11 cellular contexts compared by ENCODE assay signal in genomic region chr5:76952795-76953536, GRCh38. TPM values are rescaled to one million over a fixed set of nuclear protein-coding genes. Genes with fewer than 3 reads are reported as not detected.
DNase-seq lines count a peak whose midpoint lies in the region; ATAC-seq, FAIRE-seq and TF ChIP-seq lines count a peak whose summit lies in the region.
"Had no signal": no experiment of that assay in that cellular context is flagged by ENCODE, and none has a peak within 500 bp of the region (broad histone marks: within the 10 kb centered on the region; RNA-seq: fewer than 3 reads in every experiment).

A gene with protein sequence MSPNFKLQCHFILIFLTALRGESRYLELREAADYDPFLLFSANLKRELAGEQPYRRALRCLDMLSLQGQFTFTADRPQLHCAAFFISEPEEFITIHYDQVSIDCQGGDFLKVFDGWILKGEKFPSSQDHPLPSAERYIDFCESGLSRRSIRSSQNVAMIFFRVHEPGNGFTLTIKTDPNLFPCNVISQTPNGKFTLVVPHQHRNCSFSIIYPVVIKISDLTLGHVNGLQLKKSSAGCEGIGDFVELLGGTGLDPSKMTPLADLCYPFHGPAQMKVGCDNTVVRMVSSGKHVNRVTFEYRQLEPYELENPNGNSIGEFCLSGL (plus strand): TSS chr5:76953045. CDS start chr5:76953135, 90 bp downstream.

- H3K36me3 ChIP-seq in SJSA1 (no peaks in the 10 kb centered on the region), pancreas (no peaks in the 10 kb centered on the region)

- H3K36me3 Mint-ChIP-seq in Calu3 (ENCODE audit: insufficient read depth, unreplicated experiment) (no peaks in the 10 kb centered on the region), progenitor cell of endocrine pancreas (ENCODE audit: insufficient read depth) (no peaks in the 10 kb centered on the region)

- FAIRE-seq in GM12891 (lab: Jason Lieb, UNC): no peak
- no peak for FAIRE-seq in pancreas (lab: Jason Lieb, UNC)

- no peak within 1 kb of the TSS for H3K27ac Mint-ChIP-seq in Calu3 (ENCODE audit: unreplicated experiment)
- H3K27ac Mint-ChIP-seq in progenitor cell of endocrine pancreas: no peak within 1 kb of the TSS

- H3K27ac ChIP-seq in SJSA1 (no peak within 1 kb of the TSS), right cardiac atrium (ENCODE audit: low read length) (peak within 1 kb of the TSS; percentile 5), pancreas (no peak within 1 kb of the TSS)

- H3K9me3 Mint-ChIP-seq in Calu3 (ENCODE audit: low read depth, unreplicated experiment): no peaks in the 10 kb centered on the region
- H3K9me3 Mint-ChIP-seq in progenitor cell of endocrine pancreas (ENCODE audit: low read depth): no peaks in the 10 kb centered on the region

- 22% methylated on average over 23 of the region's 23 CpGs for WGBS in right cardiac atrium
- WGBS in pancreas, 2 donors: 21 to 22% methylated on average over 23 of the region's 23 CpGs

- peak; percentile 22 to 55 for ATAC-seq in right cardiac atrium
- ATAC-seq in pancreas: no peak

- peaks cover 44% of the 10 kb centered on the region for H3K27me3 Mint-ChIP-seq in Calu3 (ENCODE audit: unreplicated experiment)
- peaks cover 61% of the 10 kb centered on the region for H3K27me3 Mint-ChIP-seq in progenitor cell of endocrine pancreas

- H3K27me3 ChIP-seq in SJSA1 (replicated peaks) (peaks cover 21% of the 10 kb centered on the region), right cardiac atrium (ENCODE audit: control insufficient read depth, insufficient read depth) (no peaks in the 10 kb centered on the region), pancreas (peaks cover 0 to 11% (median 4%) of the 10 kb centered on the region in 4 donors)

- H3K4me3 ChIP-seq in SJSA1: peak within 1 kb of the TSS; percentile 30
- H3K4me3 ChIP-seq in right cardiac atrium (ENCODE audit: low read length): peak within 1 kb of the TSS; percentile 38
- peak within 1 kb of the TSS in 2 of 4 donors; percentile 12 to 36 for H3K4me3 ChIP-seq in pancreas

- intact Hi-C loops in Calu3 (cut with micrococcal nuclease; ENCODE audit: unreplicated experiment): no loop called here
- intact Hi-C loops in right cardiac atrium (cut with DNase I): no loop called here
- intact Hi-C loops in pancreas (cut with DNase I): no loop called here

- TF ChIP-seq CTCF in Calu3 (IDR thresholded peaks at IDR 0.05; ENCODE audit: unreplicated experiment) (no peak), progenitor cell of endocrine pancreas (IDR thresholded peaks at IDR 0.05; ENCODE audit: unreplicated experiment) (no peak), pancreas (IDR thresholded peaks at IDR 0.05) (no peak)

- DNase-seq in Calu3 (no peak), SJSA1 (ENCODE audit: low read depth in 1 of 2, low spot score in 2 of 2) (no peak), right cardiac atrium (peak in 1 of 3 donors; percentile 12), progenitor cell of endocrine pancreas (ENCODE audit: low spot score, unreplicated experiment) (no peak), T-helper 1 cell (no peak), SIG-M5 (lab: John Stamatoyannopoulos, UW) (no peak), GM12891 (ENCODE audit: insufficient read length, low spot score) (no peak), pancreas (no peak)
- DNase-seq: activated naive CD4-positive, alpha-beta T cell treated with Interleukin-2 at 50 U/mL for 16 hours; NCI-H1417 treated with DMSO at 0.1 percent for 48 hours; stimulated activated CD4-positive, alpha-beta T cell treated with anti-CD3 and anti-CD28 coated beads, Interleukin-4, amount 100 ng/mL, for 1 hour had no signal

- BruUV-seq in Calu3 (replicated peaks; lab: Mats Ljungman, UMichigan): no TSS peak

- CTCF ChIA-PET in Calu3 (lab: Charles Lee): no interaction called here

- H3K4me1 ChIP-seq in SJSA1 (replicated peaks) (peaks cover 9% of the 10 kb centered on the region), right cardiac atrium (ENCODE audit: control insufficient read depth, insufficient read depth, low read length) (no peaks in the 10 kb centered on the region), pancreas (no peaks in the 10 kb centered on the region)

- H3K4me1 Mint-ChIP-seq in Calu3 (ENCODE audit: low read depth, unreplicated experiment) (no peaks in the 10 kb centered on the region), progenitor cell of endocrine pancreas (ENCODE audit: low read depth) (no peaks in the 10 kb centered on the region)

- H3K9me3 ChIP-seq in SJSA1 (replicated peaks) (peaks cover 3% of the 10 kb centered on the region; the same call in 1 of the 2 replicates), right cardiac atrium (ENCODE audit: control insufficient read depth, low read length) (no peaks in the 10 kb centered on the region), pancreas (no peaks in the 10 kb centered on the region)

- H3K4me3 Mint-ChIP-seq in Calu3 (ENCODE audit: low read depth, unreplicated experiment) (peak within 1 kb of the TSS; percentile 51), progenitor cell of endocrine pancreas (ENCODE audit: low read depth) (peak within 1 kb of the TSS; percentile 65)

- no peak for TF ChIP-seq POLR2A in GM12891 (IDR thresholded peaks at IDR 0.05; ENCODE audit: low read depth, low read length)

TF ChIP-seq in GM12891, 5 proteins besides CTCF, POLR2A, EP300 and RAD21:
- no peak for TF ChIP-seq TAF1 (IDR thresholded peaks at IDR 0.05; ENCODE audit: low read depth, low read length)
- TF ChIP-seq SPI1 (IDR thresholded peaks at IDR 0.05; ENCODE audit: low read depth, low read length): no peak
- no peak for TF ChIP-seq PAX5 (IDR thresholded peaks at IDR 0.05; ENCODE audit: insufficient read depth, low read length, severe bottlenecking)
- no peak for TF ChIP-seq POLR2AphosphoS5 (IDR thresholded peaks at IDR 0.05; ENCODE audit: low read depth, low read length)
- TF ChIP-seq POU2F2 (IDR thresholded peaks at IDR 0.05; ENCODE audit: low read depth, low read length): no peak
TF ChIP-seq in GM12891: peak in this region for 0.

RNA-seq across cellular contexts. Expression of the gene that starts here (rescaled TPM):
- not detected in 2 replicates for total RNA-seq in Calu3 (2022)
- 0.11 TPM in 1 of 2 replicates, not detected in the other for total RNA-seq in SJSA1 (2014; rRNA removed; shearing (Covaris generic))
- 1 to 10 TPM; 3.0 to 5.0 (median 4.3) TPM for total RNA-seq in right cardiac atrium
- 4.5 TPM for polyA plus RNA-seq in right cardiac atrium
- total RNA-seq in progenitor cell of endocrine pancreas: 1.1 and 2.2 TPM in 2 replicates
- polyA plus RNA-seq in GM12891 (2012; ENCODE audit: low read depth, missing spikeins): 0.05 TPM
- under 1 TPM in 2 of 6 donors, not detected in 4; 0.31 to 0.54 TPM for total RNA-seq in pancreas
- 1 to 10 TPM in 1 of 2 donors, under 1 TPM in 1; 0.61 to 1.2 TPM for polyA plus RNA-seq in pancreas

Comparison
In these comparisons a context has a peak if more than half of its experiments do, and no peak if none do; other contexts are left out.
1. ATAC-seq: peak in right cardiac atrium (2 of 2); none in pancreas (0 of 4).